In genomic region chr19:40800339-40800996, GRCh38 we compare ENCODE assay signal across 8 cellular contexts. TPM values are rescaled to one million over a fixed set of nuclear protein-coding genes. Genes with fewer than 3 reads are reported as not detected.
DNase-seq lines count a peak whose midpoint lies in the region; ATAC-seq and TF ChIP-seq lines count a peak whose summit lies in the region.

No MANE protein-coding gene starts in this region.

- no peak for ATAC-seq in GM18861 (IDR thresholded peaks at IDR 0.05; ENCODE audit: unreplicated experiment)
- ATAC-seq in GM21576 (IDR thresholded peaks at IDR 0.05; ENCODE audit: unreplicated experiment), result no peak
- ATAC-seq in GM18870 (IDR thresholded peaks at IDR 0.05; ENCODE audit: unreplicated experiment), result no peak
- no peak for ATAC-seq in HG02981 (IDR thresholded peaks at IDR 0.05; ENCODE audit: unreplicated experiment)

- TF ChIP-seq CTCF in BE2C (IDR thresholded peaks at IDR 0.05; ENCODE audit: low read depth, low read length) (no peak), nephron (IDR thresholded peaks at IDR 0.05; ENCODE audit: unreplicated experiment in 3 of 3) (no peak)

- H3K9ac ChIP-seq in NT2/D1 (ENCODE audit: insufficient read length, low read depth), result peak overlapping the region; percentile 85

- DNase-seq in BE2C, result no peak
- DNase-seq in NT2/D1 (ENCODE audit: low read depth, low spot score), result no peak
- peak; percentile 22 for DNase-seq in dermis blood vessel endothelial cell

- H3K27me3 ChIP-seq in BE2C (no peaks in the 10 kb centered on the region), NT2/D1 (ENCODE audit: insufficient read depth, insufficient read length) (no peaks in the 10 kb centered on the region)

- H3K27me3 Mint-ChIP-seq in nephron (ENCODE audit: low read depth), result no peaks in the 10 kb centered on the region

- H3K4me1 ChIP-seq in BE2C (peaks cover 22% of the 10 kb centered on the region), NT2/D1 (ENCODE audit: insufficient read depth, insufficient read length) (peaks cover 33% of the 10 kb centered on the region)

- peaks cover 46% of the 10 kb centered on the region for H3K4me1 Mint-ChIP-seq in nephron

- H3K36me3 ChIP-seq in BE2C (peaks cover 18% of the 10 kb centered on the region), NT2/D1 (ENCODE audit: insufficient read depth, insufficient read length, low read length) (peaks cover 51% of the 10 kb centered on the region)

- peak overlapping the region; percentile 92 to 98 (median 96) for H3K27ac Mint-ChIP-seq in nephron

- H3K36me3 Mint-ChIP-seq in nephron (ENCODE audit: low read depth), result peaks cover 27% of the 10 kb centered on the region

- no peaks in the 10 kb centered on the region for H3K9me3 ChIP-seq in BE2C
- no peaks in the 10 kb centered on the region for H3K9me3 ChIP-seq in NT2/D1 (ENCODE audit: insufficient read depth, low read length)

- H3K4me3 Mint-ChIP-seq in nephron, result peak overlapping the region; percentile 98 to 99 (median 99)

- no peaks in the 10 kb centered on the region for H3K9me3 Mint-ChIP-seq in nephron

- H3K4me3 ChIP-seq in BE2C (ENCODE audit: low read depth, low read length) (peak overlapping the region; percentile 89), NT2/D1 (ENCODE audit: insufficient read length, low read depth) (peak overlapping the region; percentile 71)

RNA-seq across cellular contexts. Expression of gene EGLN2, which starts 1.5 kb away (rescaled TPM):
- 287 TPM for polyA plus RNA-seq in BE2C (2012; ENCODE audit: insufficient read depth, insufficient read length, low read depth)
- 159 and 197 TPM in 2 replicates for total RNA-seq in dermis blood vessel endothelial cell

RNA-seq across cellular contexts. Expression of gene RAB4B, which starts 22.4 kb away (rescaled TPM):
- polyA plus RNA-seq in BE2C (2012; ENCODE audit: insufficient read depth, insufficient read length, low read depth), result 18.6 TPM
- 15.6 and 21.3 TPM in 2 replicates for total RNA-seq in dermis blood vessel endothelial cell

RNA-seq across cellular contexts. Expression of gene MIA, which starts 25.1 kb away (rescaled TPM):
- not detected for polyA plus RNA-seq in BE2C (2012; ENCODE audit: insufficient read depth, insufficient read length, low read depth)
- 0.68 TPM in 1 of 2 replicates, not detected in the other for total RNA-seq in dermis blood vessel endothelial cell

RNA-seq across cellular contexts. Expression of gene SNRPA, which starts 49.5 kb away (rescaled TPM):
- polyA plus RNA-seq in BE2C (2012; ENCODE audit: insufficient read depth, insufficient read length, low read depth), result 73.9 TPM
- total RNA-seq in dermis blood vessel endothelial cell, result 22.1 and 45.8 TPM in 2 replicates

RNA-seq across cellular contexts. Expression of gene CYP2A6, which starts 49.8 kb away (rescaled TPM):
- not detected for polyA plus RNA-seq in BE2C (2012; ENCODE audit: insufficient read depth, insufficient read length, low read depth)
- not detected in 2 replicates for total RNA-seq in dermis blood vessel endothelial cell
